1 cellular context compared by ENCODE assay signal in the genomic region with DNA sequence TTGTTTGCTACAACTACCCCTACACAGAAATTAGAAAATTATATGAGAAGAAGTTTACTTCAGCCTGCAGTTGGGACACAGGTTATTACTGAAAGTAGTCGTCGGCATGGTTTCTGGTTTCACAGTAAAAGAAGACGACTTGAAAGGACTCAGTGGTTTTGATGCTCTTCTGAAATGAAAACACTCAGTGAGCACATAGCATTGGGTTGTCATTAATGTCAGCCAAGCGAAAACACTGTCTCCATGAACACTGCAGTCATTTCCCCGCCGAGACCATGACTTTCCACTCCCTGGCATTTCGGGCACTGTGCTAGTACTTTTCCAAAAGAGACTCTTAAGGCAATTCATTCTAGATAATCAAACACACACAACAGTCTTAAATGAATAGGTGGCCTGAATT.
TF ChIP-seq lines count a peak whose summit lies in the region.

No MANE protein-coding gene starts in this region.

TF ChIP-seq in GM23338, 12 proteins besides CTCF, POLR2A, EP300 and RAD21 (continued from another document):
- TF ChIP-seq, protein P1, sequence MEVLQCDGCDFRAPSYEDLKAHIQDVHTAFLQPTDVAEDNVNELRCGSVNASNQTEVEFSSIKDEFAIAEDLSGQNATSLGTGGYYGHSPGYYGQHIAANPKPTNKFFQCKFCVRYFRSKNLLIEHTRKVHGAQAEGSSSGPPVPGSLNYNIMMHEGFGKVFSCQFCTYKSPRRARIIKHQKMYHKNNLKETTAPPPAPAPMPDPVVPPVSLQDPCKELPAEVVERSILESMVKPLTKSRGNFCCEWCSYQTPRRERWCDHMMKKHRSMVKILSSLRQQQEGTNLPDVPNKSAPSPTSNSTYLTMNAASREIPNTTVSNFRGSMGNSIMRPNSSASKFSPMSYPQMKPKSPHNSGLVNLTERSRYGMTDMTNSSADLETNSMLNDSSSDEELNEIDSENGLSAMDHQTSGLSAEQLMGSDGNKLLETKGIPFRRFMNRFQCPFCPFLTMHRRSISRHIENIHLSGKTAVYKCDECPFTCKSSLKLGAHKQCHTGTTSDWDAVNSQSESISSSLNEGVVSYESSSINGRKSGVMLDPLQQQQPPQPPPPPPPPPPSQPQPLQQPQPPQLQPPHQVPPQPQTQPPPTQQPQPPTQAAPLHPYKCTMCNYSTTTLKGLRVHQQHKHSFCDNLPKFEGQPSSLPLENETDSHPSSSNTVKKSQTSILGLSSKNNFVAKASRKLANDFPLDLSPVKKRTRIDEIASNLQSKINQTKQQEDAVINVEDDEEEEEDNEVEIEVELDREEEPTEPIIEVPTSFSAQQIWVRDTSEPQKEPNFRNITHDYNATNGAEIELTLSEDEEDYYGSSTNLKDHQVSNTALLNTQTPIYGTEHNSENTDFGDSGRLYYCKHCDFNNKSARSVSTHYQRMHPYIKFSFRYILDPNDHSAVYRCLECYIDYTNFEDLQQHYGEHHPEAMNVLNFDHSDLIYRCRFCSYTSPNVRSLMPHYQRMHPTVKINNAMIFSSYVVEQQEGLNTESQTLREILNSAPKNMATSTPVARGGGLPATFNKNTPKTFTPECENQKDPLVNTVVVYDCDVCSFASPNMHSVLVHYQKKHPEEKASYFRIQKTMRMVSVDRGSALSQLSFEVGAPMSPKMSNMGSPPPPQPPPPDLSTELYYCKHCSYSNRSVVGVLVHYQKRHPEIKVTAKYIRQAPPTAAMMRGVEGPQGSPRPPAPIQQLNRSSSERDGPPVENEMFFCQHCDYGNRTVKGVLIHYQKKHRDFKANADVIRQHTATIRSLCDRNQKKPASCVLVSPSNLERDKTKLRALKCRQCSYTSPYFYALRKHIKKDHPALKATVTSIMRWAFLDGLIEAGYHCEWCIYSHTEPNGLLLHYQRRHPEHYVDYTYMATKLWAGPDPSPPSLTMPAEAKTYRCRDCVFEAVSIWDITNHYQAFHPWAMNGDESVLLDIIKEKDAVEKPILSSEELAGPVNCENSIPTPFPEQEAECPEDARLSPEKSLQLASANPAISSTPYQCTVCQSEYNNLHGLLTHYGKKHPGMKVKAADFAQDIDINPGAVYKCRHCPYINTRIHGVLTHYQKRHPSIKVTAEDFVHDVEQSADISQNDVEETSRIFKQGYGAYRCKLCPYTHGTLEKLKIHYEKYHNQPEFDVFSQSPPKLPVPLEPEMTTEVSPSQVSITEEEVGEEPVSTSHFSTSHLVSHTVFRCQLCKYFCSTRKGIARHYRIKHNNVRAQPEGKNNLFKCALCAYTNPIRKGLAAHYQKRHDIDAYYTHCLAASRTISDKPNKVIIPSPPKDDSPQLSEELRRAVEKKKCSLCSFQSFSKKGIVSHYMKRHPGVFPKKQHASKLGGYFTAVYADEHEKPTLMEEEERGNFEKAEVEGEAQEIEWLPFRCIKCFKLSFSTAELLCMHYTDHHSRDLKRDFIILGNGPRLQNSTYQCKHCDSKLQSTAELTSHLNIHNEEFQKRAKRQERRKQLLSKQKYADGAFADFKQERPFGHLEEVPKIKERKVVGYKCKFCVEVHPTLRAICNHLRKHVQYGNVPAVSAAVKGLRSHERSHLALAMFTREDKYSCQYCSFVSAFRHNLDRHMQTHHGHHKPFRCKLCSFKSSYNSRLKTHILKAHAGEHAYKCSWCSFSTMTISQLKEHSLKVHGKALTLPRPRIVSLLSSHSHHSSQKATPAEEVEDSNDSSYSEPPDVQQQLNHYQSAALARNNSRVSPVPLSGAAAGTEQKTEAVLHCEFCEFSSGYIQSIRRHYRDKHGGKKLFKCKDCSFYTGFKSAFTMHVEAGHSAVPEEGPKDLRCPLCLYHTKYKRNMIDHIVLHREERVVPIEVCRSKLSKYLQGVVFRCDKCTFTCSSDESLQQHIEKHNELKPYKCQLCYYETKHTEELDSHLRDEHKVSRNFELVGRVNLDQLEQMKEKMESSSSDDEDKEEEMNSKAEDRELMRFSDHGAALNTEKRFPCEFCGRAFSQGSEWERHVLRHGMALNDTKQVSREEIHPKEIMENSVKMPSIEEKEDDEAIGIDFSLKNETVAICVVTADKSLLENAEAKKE (CRISPR knock-in tag; IDR thresholded peaks at IDR 0.05) = no peak
- TF ChIP-seq EZH2 (IDR thresholded peaks at IDR 0.05; ENCODE audit: low read depth, unreplicated experiment) = no peak
- no peak for TF ChIP-seq JUNB (IDR thresholded peaks at IDR 0.05; ENCODE audit: unreplicated experiment)
- no peak for TF ChIP-seq EZH2phosphoT487 (IDR thresholded peaks at IDR 0.05; ENCODE audit: unreplicated experiment)
- TF ChIP-seq ZNF114 (CRISPR knock-in tag; IDR thresholded peaks at IDR 0.05) = no peak
- no peak for TF ChIP-seq NANOG (IDR thresholded peaks at IDR 0.05; ENCODE audit: borderline replicate concordance)
